ENCODE assay signal across 1 cellular context in the genomic region with DNA sequence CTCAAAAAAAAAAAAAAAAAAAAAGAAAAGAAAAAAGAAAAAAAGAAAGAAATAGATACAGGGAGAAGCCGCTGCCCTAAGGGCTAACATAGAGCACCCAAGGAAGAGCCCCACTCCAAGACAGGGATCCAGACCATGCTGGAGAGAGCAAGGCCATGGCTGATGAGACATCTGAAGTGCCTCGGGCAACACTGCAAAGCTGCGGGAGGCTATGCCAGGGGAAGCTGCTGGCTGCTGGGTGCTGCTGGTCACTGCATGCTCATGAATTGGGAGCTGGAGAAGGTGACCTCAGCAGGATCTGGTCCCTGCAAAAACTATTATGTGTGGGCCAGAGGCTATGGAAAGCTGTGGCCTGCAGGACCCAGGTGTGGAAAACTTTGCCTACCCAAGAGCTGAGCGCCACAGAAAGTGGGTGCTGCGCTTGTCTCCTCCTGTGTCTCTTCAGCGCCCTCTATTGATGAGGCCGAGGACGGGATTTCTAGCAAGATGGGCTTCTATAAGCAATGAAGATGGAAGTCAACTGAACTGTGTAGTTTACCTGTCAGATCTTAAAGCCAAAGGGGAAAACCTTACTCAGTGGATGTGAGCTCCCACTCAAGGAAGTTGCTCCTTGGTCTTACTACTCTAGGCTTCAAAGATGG.
TF ChIP-seq lines count a peak whose summit lies in the region.

No MANE protein-coding gene starts in this region.

TF ChIP-seq in A549, 52 proteins besides CTCF, POLR2A, EP300 and RAD21 (continued from another document):
- TF ChIP-seq PHF8 (IDR thresholded peaks at IDR 0.05; ENCODE audit: borderline replicate concordance, low read depth) (no peak), GATA3 (IDR thresholded peaks at IDR 0.05; ENCODE audit: borderline replicate concordance) (no peak), MAZ (IDR thresholded peaks at IDR 0.05; ENCODE audit: borderline replicate concordance, low read depth, low read length) (no peak), CBX2 (IDR thresholded peaks at IDR 0.05; ENCODE audit: borderline replicate concordance, low read depth) (no peak), CBX8 (IDR thresholded peaks at IDR 0.05) (no peak), KDM1A (IDR thresholded peaks at IDR 0.05; ENCODE audit: low read depth) (no peak), MAFK (IDR thresholded peaks at IDR 0.05; ENCODE audit: partially characterized antibody) (no peak), ESRRA (IDR thresholded peaks at IDR 0.05; ENCODE audit: borderline replicate concordance, low read length) (no peak), ZC3H11A (IDR thresholded peaks at IDR 0.05) (no peak), HOXB5 (CRISPR knock-in tag; IDR thresholded peaks at IDR 0.05) (no peak), RNF2 (IDR thresholded peaks at IDR 0.05; ENCODE audit: borderline replicate concordance, low read depth) (no peak), ZNF302 (CRISPR knock-in tag; IDR thresholded peaks at IDR 0.05) (no peak)
- TF ChIP-seq, protein P1, sequence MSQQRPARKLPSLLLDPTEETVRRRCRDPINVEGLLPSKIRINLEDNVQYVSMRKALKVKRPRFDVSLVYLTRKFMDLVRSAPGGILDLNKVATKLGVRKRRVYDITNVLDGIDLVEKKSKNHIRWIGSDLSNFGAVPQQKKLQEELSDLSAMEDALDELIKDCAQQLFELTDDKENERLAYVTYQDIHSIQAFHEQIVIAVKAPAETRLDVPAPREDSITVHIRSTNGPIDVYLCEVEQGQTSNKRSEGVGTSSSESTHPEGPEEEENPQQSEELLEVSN (IDR thresholded peaks at IDR 0.05; ENCODE audit: borderline replicate concordance, low read depth) = no peak
- TF ChIP-seq, protein P2, sequence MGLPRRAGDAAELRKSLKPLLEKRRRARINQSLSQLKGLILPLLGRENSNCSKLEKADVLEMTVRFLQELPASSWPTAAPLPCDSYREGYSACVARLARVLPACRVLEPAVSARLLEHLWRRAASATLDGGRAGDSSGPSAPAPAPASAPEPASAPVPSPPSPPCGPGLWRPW (IDR thresholded peaks at IDR 0.05) = no peak
TF ChIP-seq in A549: peak in this region for 0.
